Comparison of ENCODE assay signal across 13 cellular contexts in the genomic region with DNA sequence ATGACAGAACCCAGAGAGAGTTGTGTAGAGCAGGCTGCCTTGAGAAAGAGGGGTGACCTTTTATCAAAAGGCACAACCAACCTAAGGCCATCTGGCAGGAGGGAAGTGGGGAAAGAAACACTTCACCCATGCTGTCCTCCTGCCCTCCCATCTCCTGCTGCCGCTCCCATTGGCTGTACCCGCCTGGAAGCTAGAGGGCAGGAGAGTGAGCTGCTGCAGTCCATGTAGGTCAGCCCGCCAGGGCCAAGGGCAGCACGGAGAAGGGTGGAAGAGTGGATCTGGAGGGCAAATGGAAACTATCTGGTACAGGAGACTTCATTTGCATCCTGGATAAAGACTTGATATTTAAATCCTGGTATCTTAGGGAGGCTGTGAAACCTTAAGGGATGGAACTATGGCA. TPM values are rescaled to one million over a fixed set of nuclear protein-coding genes. Genes with fewer than 3 reads are reported as not detected.
DNase-seq lines count a peak whose midpoint lies in the region; ATAC-seq and TF ChIP-seq lines count a peak whose summit lies in the region.
"Had no signal": no experiment of that assay in that cellular context is flagged by ENCODE, and none has a peak within 500 bp of the region (broad histone marks: within the 10 kb centered on the region; RNA-seq: fewer than 3 reads in every experiment).

No MANE protein-coding gene starts in this region.

- H3K27ac ChIP-seq in A673 (ENCODE audit: low read depth, low read length, poor library complexity, severe bottlenecking) (no peak overlapping the region), H9 (ENCODE audit: insufficient read length, low read depth, low read length) (no peak overlapping the region)

- no peak overlapping the region for H4K91ac ChIP-seq in H9 (ENCODE audit: insufficient read length, low read depth, low read length)

- H3T11ph ChIP-seq in H9 (ENCODE audit: low read length): no peak overlapping the region

- no peak overlapping the region for H3K18ac ChIP-seq in H9 (ENCODE audit: insufficient read length, low read depth, low read length)

- H3K9ac ChIP-seq in H9 (ENCODE audit: extremely low read depth, insufficient read length, low read length): no peak overlapping the region

- no peaks in the 10 kb centered on the region for H3K23me2 ChIP-seq in H9 (ENCODE audit: insufficient read length, low read depth, low read length, poor library complexity, severe bottlenecking)

- H3K23ac ChIP-seq in H9 (ENCODE audit: insufficient read length, low read depth, low read length): no peak overlapping the region

- H2AFZ ChIP-seq in H9 (ENCODE audit: low read length): no peak overlapping the region

- H3K4me3 Mint-ChIP-seq in H9 (no peak overlapping the region; a peak in 1 of 5 replicates), WTC11 (no peak overlapping the region)
- H3K4me3 Mint-ChIP-seq: CD4-positive, CD25-positive, alpha-beta regulatory T cell had no signal

- intact Hi-C loops in A673 (cut with micrococcal nuclease; ENCODE audit: unreplicated experiment): no loop called here

- no CpG with 5 or more reads among the region's 4 CpGs for WGBS in H9 (ENCODE audit: extremely low coverage, insufficient read length, low lambda C conversion rate)

- H3K9me3 ChIP-seq in A673 (ENCODE audit: low read depth, low read length, poor library complexity, severe bottlenecking) (no peaks in the 10 kb centered on the region), H9 (ENCODE audit: control insufficient read depth, low read depth, low read length) (no peaks in the 10 kb centered on the region)

- peak; percentile 99 for ATAC-seq in WTC11
- ATAC-seq in omental fat pad (ENCODE audit: low FRiP score): no peak
- no peak for ATAC-seq in HG03139 (IDR thresholded peaks at IDR 0.05; ENCODE audit: unreplicated experiment)

- H2BK5ac ChIP-seq in H9 (ENCODE audit: insufficient read length, low read length): no peak overlapping the region

- POLR2A ChIA-PET in A673 (lab: Charles Lee; ENCODE audit: low non-redundant PET): no interaction called here
- POLR2A ChIA-PET in WTC11 (lab: Charles Lee): no interaction called here

- no peak overlapping the region for H3K56ac ChIP-seq in H9 (ENCODE audit: insufficient read length, low read depth, low read length)

- H3K4me2 ChIP-seq in H9 (ENCODE audit: insufficient read depth, insufficient read length, low read length): no peak overlapping the region

- peaks cover 6 to 7% of the 10 kb centered on the region in 2 experiments for H3K4me1 Mint-ChIP-seq in H9
- peaks cover 6% of the 10 kb centered on the region for H3K4me1 Mint-ChIP-seq in WTC11
- H3K4me1 Mint-ChIP-seq: CD4-positive, CD25-positive, alpha-beta regulatory T cell had no signal

- no peaks in the 10 kb centered on the region for H3K36me3 ChIP-seq in A673 (ENCODE audit: insufficient read depth, low read length, poor library complexity, severe bottlenecking)

- no peaks in the 10 kb centered on the region for H3K27me3 ChIP-seq in A673 (replicated peaks; ENCODE audit: insufficient read depth, low read depth, low read length, poor library complexity)
- no peaks in the 10 kb centered on the region for H3K27me3 ChIP-seq in H9 (ENCODE audit: insufficient read depth, low read length)

- H2BK12ac ChIP-seq in H9 (ENCODE audit: insufficient read length, low read depth, low read length): no peak overlapping the region

- CTCF ChIA-PET in A673 (lab: Charles Lee): no interaction called here
- CTCF ChIA-PET in WTC11 (lab: Charles Lee): interaction anchor here (0.5 to 9.9 kb wide), 16 partner anchors 8 to 1534 kb away, joined by 3 to 79 read pairs (median 5); partner anchors contain the start of genes ACADS, CABP1, POP5 and RNF10

- DNase-seq in A673 (ENCODE audit: low spot score) (no peak), H9 (peak; percentile 82), WTC11 (ENCODE audit: low spot score) (peak; percentile 65), iPS-NIHi11 (ENCODE audit: low spot score) (peak; percentile 76), omental fat pad (ENCODE audit: low spot score) (no peak), OCI-M2 (lab: John Stamatoyannopoulos, UW; ENCODE audit: unreplicated experiment) (no peak), hepatic stellate cell (ENCODE audit: low spot score) (no peak)
- DNase-seq: activated CD8-positive, alpha-beta memory T cell treated with anti-CD3 and anti-CD28 coated beads for 24 hours; CD4-positive, CD25-positive, alpha-beta regulatory T cell; midbrain; NCI-H748 treated with DMSO at 0.1 percent for 48 hours had no signal

- no peak overlapping the region for H4K5ac ChIP-seq in H9 (ENCODE audit: insufficient read length, low read depth, low read length)

- H3K79me1 ChIP-seq in H9 (ENCODE audit: insufficient read depth, low read depth, low read length, poor library complexity, severe bottlenecking): no peaks in the 10 kb centered on the region

- H3K36me3 Mint-ChIP-seq in H9 (ENCODE audit: insufficient read depth in 1 of 3, low read depth in 3 of 3) (no peaks in the 10 kb centered on the region), WTC11 (no peaks in the 10 kb centered on the region)
- H3K36me3 Mint-ChIP-seq: CD4-positive, CD25-positive, alpha-beta regulatory T cell had no signal

- no peak overlapping the region for H3K4ac ChIP-seq in H9 (ENCODE audit: low read depth, low read length)

- no peak overlapping the region for H3K4me3 ChIP-seq in A673 (ENCODE audit: low read depth, low read length, poor library complexity, severe bottlenecking)

- no peak overlapping the region for H3K14ac ChIP-seq in H9 (ENCODE audit: insufficient read depth, low read length)

- H3K4me1 ChIP-seq in A673 (ENCODE audit: insufficient read depth, low read length, poor library complexity, severe bottlenecking) (no peaks in the 10 kb centered on the region), H9 (ENCODE audit: insufficient read depth, low read length) (no peaks in the 10 kb centered on the region)

- no peak overlapping the region for H4K8ac ChIP-seq in H9 (replicated peaks; ENCODE audit: insufficient read length, low read depth, low read length)

- no peak overlapping the region for H2AK5ac ChIP-seq in H9 (ENCODE audit: insufficient read length, low read length)

- no peak overlapping the region for H2BK20ac ChIP-seq in H9 (ENCODE audit: low read depth, low read length, poor library complexity, severe bottlenecking)

- H3K9me3 Mint-ChIP-seq in H9 (no peaks in the 10 kb centered on the region), WTC11 (no peaks in the 10 kb centered on the region)
- H3K9me3 Mint-ChIP-seq: CD4-positive, CD25-positive, alpha-beta regulatory T cell had no signal

- H4K20me1 ChIP-seq in H9 (ENCODE audit: control insufficient read depth, insufficient read depth, insufficient read length): no peaks in the 10 kb centered on the region

- no peak overlapping the region for H2BK15ac ChIP-seq in H9 (ENCODE audit: low read depth, low read length)

- H3K79me2 ChIP-seq in H9 (ENCODE audit: insufficient read depth, low read length): no peaks in the 10 kb centered on the region

- TF ChIP-seq CTCF in A673 (conservative IDR thresholded peaks at IDR 0.05; ENCODE audit: low read depth, low read length) (peak; percentile 16; the same call in 1 of the 2 replicates), H9 (conservative IDR thresholded peaks at IDR 0.05) (peak; percentile 55; the same call in 2 of the 3 replicates), WTC11 (IDR thresholded peaks at IDR 0.05) (no peak), omental fat pad (IDR thresholded peaks at IDR 0.05) (no peak)

- H2BK120ac ChIP-seq in H9 (ENCODE audit: low read depth, low read length, poor library complexity, severe bottlenecking): no peak overlapping the region

- H3K27me3 Mint-ChIP-seq in H9 (ENCODE audit: low read depth) (no peaks in the 10 kb centered on the region), WTC11 (ENCODE audit: low read depth) (no peaks in the 10 kb centered on the region)

- no peak overlapping the region for H3K27ac Mint-ChIP-seq in H9
- peak overlapping the region; percentile 61 for H3K27ac Mint-ChIP-seq in WTC11
- H3K27ac Mint-ChIP-seq: CD4-positive, CD25-positive, alpha-beta regulatory T cell had no signal

- no TSS peak for BruUV-seq in A673 (replicated peaks; lab: Mats Ljungman, UMichigan)

TF ChIP-seq in WTC11, 78 proteins besides CTCF, POLR2A, EP300 and RAD21 (continues in another document):
- TF ChIP-seq SP1 (CRISPR knock-in tag; conservative IDR thresholded peaks at IDR 0.05) (no peak), PRRX2 (CRISPR knock-in tag; IDR thresholded peaks at IDR 0.05) (no peak), TP53 (CRISPR knock-in tag; IDR thresholded peaks at IDR 0.05) (no peak)
- TF ChIP-seq, protein P1, sequence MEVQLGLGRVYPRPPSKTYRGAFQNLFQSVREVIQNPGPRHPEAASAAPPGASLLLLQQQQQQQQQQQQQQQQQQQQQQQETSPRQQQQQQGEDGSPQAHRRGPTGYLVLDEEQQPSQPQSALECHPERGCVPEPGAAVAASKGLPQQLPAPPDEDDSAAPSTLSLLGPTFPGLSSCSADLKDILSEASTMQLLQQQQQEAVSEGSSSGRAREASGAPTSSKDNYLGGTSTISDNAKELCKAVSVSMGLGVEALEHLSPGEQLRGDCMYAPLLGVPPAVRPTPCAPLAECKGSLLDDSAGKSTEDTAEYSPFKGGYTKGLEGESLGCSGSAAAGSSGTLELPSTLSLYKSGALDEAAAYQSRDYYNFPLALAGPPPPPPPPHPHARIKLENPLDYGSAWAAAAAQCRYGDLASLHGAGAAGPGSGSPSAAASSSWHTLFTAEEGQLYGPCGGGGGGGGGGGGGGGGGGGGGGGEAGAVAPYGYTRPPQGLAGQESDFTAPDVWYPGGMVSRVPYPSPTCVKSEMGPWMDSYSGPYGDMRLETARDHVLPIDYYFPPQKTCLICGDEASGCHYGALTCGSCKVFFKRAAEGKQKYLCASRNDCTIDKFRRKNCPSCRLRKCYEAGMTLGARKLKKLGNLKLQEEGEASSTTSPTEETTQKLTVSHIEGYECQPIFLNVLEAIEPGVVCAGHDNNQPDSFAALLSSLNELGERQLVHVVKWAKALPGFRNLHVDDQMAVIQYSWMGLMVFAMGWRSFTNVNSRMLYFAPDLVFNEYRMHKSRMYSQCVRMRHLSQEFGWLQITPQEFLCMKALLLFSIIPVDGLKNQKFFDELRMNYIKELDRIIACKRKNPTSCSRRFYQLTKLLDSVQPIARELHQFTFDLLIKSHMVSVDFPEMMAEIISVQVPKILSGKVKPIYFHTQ (CRISPR knock-in tag; IDR thresholded peaks at IDR 0.05): no peak

RNA-seq across cellular contexts. Expression of gene CABP1, which starts 11.5 kb away (rescaled TPM):
- total RNA-seq in A673 (2021) (1.2 and 1.6 TPM in 2 replicates), H9 (2021) (3.0 and 3.1 TPM in 2 replicates), WTC11 (2021) (10.1 to 14.1 TPM (median 10.7 TPM) in 3 replicates), omental fat pad (10 to 100 TPM in 2 of 4 donors, 1 to 10 TPM in 2; 2.1 to 14.7 (median 6.6) TPM)
- total RNA-seq: CD4-positive, CD25-positive, alpha-beta regulatory T cell; renal cortical epithelial cell had no signal

RNA-seq across cellular contexts. Expression of gene POP5, which starts 47.7 kb away (rescaled TPM):
- total RNA-seq in A673 (2021) (41.0 and 42.4 TPM in 2 replicates), H9 (2021) (64.0 and 65.8 TPM in 2 replicates), WTC11 (2021) (53.9 to 57.7 TPM (median 54.7 TPM) in 3 replicates), omental fat pad (10 to 100 TPM; 20.9 to 44.6 (median 34.3) TPM)

RNA-seq across cellular contexts. Expression of gene MLEC, which starts 58.0 kb away (rescaled TPM):
- total RNA-seq in A673 (2021) (145 and 176 TPM in 2 replicates), H9 (2021) (181 TPM in 2 replicates), WTC11 (2021) (221 to 278 TPM (median 253 TPM) in 3 replicates), omental fat pad (100 to 1,000 TPM in 1 of 4 donors, 10 to 100 TPM in 3; 84.8 to 121 (median 91.7) TPM)

Comparison
In these comparisons a context has a peak if more than half of its experiments do, and no peak if none do; other contexts are left out.
1. DNase-seq: peak in H9 (single experiment), WTC11 (single experiment) and iPS-NIHi11 (single experiment); none in A673 (single experiment), omental fat pad (single experiment), OCI-M2 (single experiment) and hepatic stellate cell (single experiment).
2. CTCF ChIP-seq: peak in A673 (single experiment) and H9 (single experiment); none in WTC11 (single experiment) and omental fat pad (0 of 3).